In genomic region chr15:38349251-38349650, GRCh38 we compare ENCODE assay signal across 23 cellular contexts.
DNase-seq lines count a peak whose midpoint lies in the region; FAIRE-seq and TF ChIP-seq lines count a peak whose summit lies in the region.
"Had no signal": no experiment of that assay in that cellular context is flagged by ENCODE, and none has a peak within 500 bp of the region (broad histone marks: within the 10 kb centered on the region; RNA-seq: fewer than 3 reads in every experiment).

No MANE protein-coding gene starts in this region.

- no peaks in the 10 kb centered on the region for H3K27me3 Mint-ChIP-seq in activated naive CD4-positive, alpha-beta T cell treated with anti-CD3 and anti-CD28 coated beads, Interleukin-2, amount 10 ng/mL, durations not matched to agents 7 days and 5 days
- H3K27me3 Mint-ChIP-seq: B cell had no signal

- DNase-seq in EH (ENCODE audit: low read depth): peak; percentile 44
- DNase-seq in brain microvascular endothelial cell: peak; percentile 39
- DNase-seq in fibroblast of pulmonary artery (ENCODE audit: low read depth): peak; percentile 27
- DNase-seq in non-pigmented ciliary epithelial cell (ENCODE audit: low read depth): peak; percentile 19
- DNase-seq in NK-92 (lab: John Stamatoyannopoulos, UW; ENCODE audit: unreplicated experiment): no peak
- no peak for DNase-seq in GOT3 (lab: John Stamatoyannopoulos, UW)
- DNase-seq in RCC 7860 (ENCODE audit: low spot score): no peak
- DNase-seq in activated naive CD4-positive, alpha-beta T cell treated with anti-CD3 and anti-CD28 coated beads, Interleukin-2, amount 10 ng/mL, durations not matched to agents 7 days and 5 days: no peak
- DNase-seq: Caco-2; CD8-positive, alpha-beta T cell; HCEC 1CT; NCI-H1092; NCI-H1417 treated with DMSO at 0.1 percent for 48 hours; NCI-H1694 treated with DMSO at 0.1 percent for 48 hours; NCI-H2081; NCI-H2227 treated with DMSO at 0.1 percent for 48 hours; NCI-H526 treated with DMSO at 0.1 percent for 48 hours; SHP77 treated with DMSO at 0.1 percent for 48 hours had no signal

- H3K36me3 ChIP-seq in brain microvascular endothelial cell (replicated peaks): peaks cover 31% of the 10 kb centered on the region

- FAIRE-seq in RCC 7860 (lab: Jason Lieb, UNC): no peak
- FAIRE-seq: G401.6, GM12878, H1 had no signal

- H3K27ac ChIP-seq in brain microvascular endothelial cell: peak overlapping the region; percentile 47
- H3K27ac ChIP-seq: C4-2B had no signal

- no peaks in the 10 kb centered on the region for H3K4me1 Mint-ChIP-seq in activated naive CD4-positive, alpha-beta T cell treated with anti-CD3 and anti-CD28 coated beads, Interleukin-2, amount 10 ng/mL, durations not matched to agents 7 days and 5 days
- H3K4me1 Mint-ChIP-seq: B cell had no signal

- CTCF ChIA-PET in activated naive CD4-positive, alpha-beta T cell treated with anti-CD3 and anti-CD28 coated beads, Interleukin-2, amount 10 ng/mL, durations not matched to agents 7 days and 5 days (lab: Charles Lee): interaction anchor here (1.2 kb wide), 1 partner anchor 346 kb away, joined by 4 read pairs; no protein-coding TSS in a partner anchor

- no peaks in the 10 kb centered on the region for H3K27me3 ChIP-seq in brain microvascular endothelial cell (replicated peaks)

- in situ Hi-C loops in brain microvascular endothelial cell (cut with HindIII; ENCODE audit: low pct_ligation_motif_present, low sequenced_read_pairs): no loop called here

- no peaks in the 10 kb centered on the region for H3K36me3 Mint-ChIP-seq in activated naive CD4-positive, alpha-beta T cell treated with anti-CD3 and anti-CD28 coated beads, Interleukin-2, amount 10 ng/mL, durations not matched to agents 7 days and 5 days
- H3K36me3 Mint-ChIP-seq: CD8-positive, alpha-beta T cell had no signal

- TF ChIP-seq CTCF in brain microvascular endothelial cell (IDR thresholded peaks at IDR 0.05; ENCODE audit: low read depth, low read length, missing control alignments) (no peak), fibroblast of pulmonary artery (IDR thresholded peaks at IDR 0.05; ENCODE audit: low read length, missing control alignments) (no peak)

- H3K9me3 Mint-ChIP-seq in activated naive CD4-positive, alpha-beta T cell treated with anti-CD3 and anti-CD28 coated beads, Interleukin-2, amount 10 ng/mL, durations not matched to agents 7 days and 5 days: no peaks in the 10 kb centered on the region
- H3K9me3 Mint-ChIP-seq: CD8-positive, alpha-beta T cell had no signal

- H3K27ac Mint-ChIP-seq in activated naive CD4-positive, alpha-beta T cell treated with anti-CD3 and anti-CD28 coated beads, Interleukin-2, amount 10 ng/mL, durations not matched to agents 7 days and 5 days: no peak overlapping the region
- H3K27ac Mint-ChIP-seq: B cell; CD8-positive, alpha-beta T cell had no signal

- no peak overlapping the region for H3K4me3 Mint-ChIP-seq in activated naive CD4-positive, alpha-beta T cell treated with anti-CD3 and anti-CD28 coated beads, Interleukin-2, amount 10 ng/mL, durations not matched to agents 7 days and 5 days
- H3K4me3 Mint-ChIP-seq: B cell; CD8-positive, alpha-beta T cell had no signal

- H3K4me3 ChIP-seq in brain microvascular endothelial cell (ENCODE audit: low read depth, low read length) (no peak overlapping the region), fibroblast of pulmonary artery (replicated peaks; ENCODE audit: low read depth, low read length) (no peak overlapping the region)
- H3K4me3 ChIP-seq: GM12878 had no signal

Comparison
In these comparisons a context has a peak if more than half of its experiments do, and no peak if none do; other contexts are left out.
1. DNase-seq: peak in EH (single experiment), brain microvascular endothelial cell (single experiment), fibroblast of pulmonary artery (single experiment) and non-pigmented ciliary epithelial cell (single experiment); none in NK-92 (single experiment), GOT3 (single experiment), RCC 7860 (single experiment) and activated naive CD4-positive, alpha-beta T cell treated with anti-CD3 and anti-CD28 coated beads, Interleukin-2, amount 10 ng/mL, durations not matched to agents 7 days and 5 days (single experiment).